Comparison of ENCODE assay signal across 27 cellular contexts in genomic region chr6:167097770-167098169, GRCh38. TPM values are rescaled to one million over a fixed set of nuclear protein-coding genes. Genes with fewer than 3 reads are reported as not detected.
DNase-seq lines count a peak whose midpoint lies in the region; ATAC-seq and TF ChIP-seq lines count a peak whose summit lies in the region.
"Had no signal": no experiment of that assay in that cellular context is flagged by ENCODE, and none has a peak within 500 bp of the region (broad histone marks: within the 10 kb centered on the region; RNA-seq: fewer than 3 reads in every experiment).

No MANE protein-coding gene starts in this region.

- no peak overlapping the region for H2BK12ac ChIP-seq in neuronal stem cell (ENCODE audit: low read length)

- POLR2A ChIA-PET in activated CD4-positive, alpha-beta T cell treated with anti-CD3 and anti-CD28 coated beads for 36 hours (lab: Charles Lee): no interaction called here

- H3K9me3 ChIP-seq in heart right ventricle: no peaks in the 10 kb centered on the region
- peaks cover 4% of the 10 kb centered on the region for H3K9me3 ChIP-seq in endodermal cell (ENCODE audit: control insufficient read depth, low read length)
- peaks cover 3 to 9% of the 10 kb centered on the region in 2 donors for H3K9me3 ChIP-seq in neuronal stem cell (replicated peaks in 1 of 2; ENCODE audit: control insufficient read depth in 2 of 2, insufficient read depth in 1 of 2, low read depth in 1 of 2, low read length in 2 of 2)
- H3K9me3 ChIP-seq in mucosa of descending colon: no peaks in the 10 kb centered on the region

- H3K4me2 ChIP-seq in neuronal stem cell (ENCODE audit: insufficient read depth, low read length, poor library complexity, severe bottlenecking): no peak overlapping the region

- intact Hi-C loops in cardiac septum (cut with DNase I) (no loop called here), heart right ventricle (cut with DNase I) (no loop called here), mucosa of descending colon (cut with DNase I, micrococcal nuclease) (no loop called here)
- intact Hi-C loops in activated CD4-positive, alpha-beta T cell treated with anti-CD3 and anti-CD28 coated beads for 36 hours (cut with DNase I, micrococcal nuclease): no loop called here

- H3K4me1 ChIP-seq in heart right ventricle (peaks cover 0 to 30% (median 7%) of the 10 kb centered on the region in 9 donors), endodermal cell (ENCODE audit: control insufficient read depth, insufficient read depth, low read length) (peaks cover 19% of the 10 kb centered on the region), neuronal stem cell (ENCODE audit: control insufficient read depth in 2 of 2, insufficient read depth in 1 of 2, low read depth in 1 of 2, low read length in 2 of 2) (peaks cover 10 to 13% of the 10 kb centered on the region in 2 donors), mucosa of descending colon (ENCODE audit: low read depth) (no peaks in the 10 kb centered on the region)

- H3K9ac ChIP-seq in endodermal cell (ENCODE audit: extremely low read depth, low read length, poor library complexity, severe bottlenecking): no peak overlapping the region
- no peak overlapping the region for H3K9ac ChIP-seq in neuronal stem cell (ENCODE audit: low read depth, low read length, poor library complexity)

- no peak overlapping the region for H3K14ac ChIP-seq in neuronal stem cell (ENCODE audit: low read length)

- no peak overlapping the region for H3K4me3 Mint-ChIP-seq in endodermal cell
- no peak overlapping the region for H3K4me3 Mint-ChIP-seq in activated CD4-positive, alpha-beta T cell treated with anti-CD3 and anti-CD28 coated beads for 36 hours
- H3K4me3 Mint-ChIP-seq: CD4-positive, alpha-beta T cell had no signal

- H3K4ac ChIP-seq in neuronal stem cell (ENCODE audit: low read length): no peak overlapping the region

- H3K27me3 ChIP-seq in heart right ventricle (peaks cover 0 to 8% (median 0%) of the 10 kb centered on the region in 7 donors), endodermal cell (ENCODE audit: control insufficient read depth, insufficient read depth, low read length, poor library complexity, severe bottlenecking) (no peaks in the 10 kb centered on the region), neuronal stem cell (ENCODE audit: control insufficient read depth in 3 of 3, insufficient read depth in 3 of 3, low read depth in 1 of 3, low read length in 3 of 3) (no peaks in the 10 kb centered on the region)

- no peak overlapping the region for H2AFZ ChIP-seq in neuronal stem cell (ENCODE audit: low read length)

- H3K18ac ChIP-seq in neuronal stem cell (ENCODE audit: low read length): peak overlapping the region; percentile 54

- H3K9me3 Mint-ChIP-seq in endodermal cell: peaks cover 4% of the 10 kb centered on the region
- H3K9me3 Mint-ChIP-seq in activated CD4-positive, alpha-beta T cell treated with anti-CD3 and anti-CD28 coated beads for 36 hours (ENCODE audit: low read depth): no peaks in the 10 kb centered on the region
- H3K9me3 Mint-ChIP-seq: CD4-positive, alpha-beta T cell had no signal

- H4K91ac ChIP-seq in neuronal stem cell (ENCODE audit: low read depth, low read length, poor library complexity): no peak overlapping the region

- DNase-seq in cardiac septum (ENCODE audit: low spot score) (peak; percentile 56), heart right ventricle (no peak), endodermal cell (peak; percentile 39), neuronal stem cell (ENCODE audit: low spot score) (no peak), hypothalamus (lab: John Stamatoyannopoulos, UW) (no peak), mucosa of descending colon (no peak), DMS114 treated with DMSO at 0.1 percent for 48 hours (lab: John Stamatoyannopoulos, UW; ENCODE audit: unreplicated experiment) (no peak)
- DNase-seq in activated CD4-positive, alpha-beta T cell treated with anti-CD3 and anti-CD28 coated beads for 36 hours: no peak
- DNase-seq: 8988T; ACHN; CD4-positive, alpha-beta T cell; DMS53; HCEC 1CT; Karpas-422; NCI-H1092 treated with DMSO at 0.1 percent for 48 hours; NCI-H1436; NCI-H1930; NCI-H2107; NCI-H446; NCI-H524 treated with DMSO at 0.1 percent for 48 hours; NCI-H774; SIG-M5 had no signal

- CTCF ChIA-PET in activated CD4-positive, alpha-beta T cell treated with anti-CD3 and anti-CD28 coated beads for 36 hours (lab: Charles Lee): interaction anchor here (1.1 kb wide), 1 partner anchor 23 kb away, joined by 3 read pairs; no protein-coding TSS in a partner anchor

- H3K4me3 ChIP-seq in heart right ventricle (no peak overlapping the region), endodermal cell (ENCODE audit: low read length) (no peak overlapping the region), neuronal stem cell (ENCODE audit: low read length in 2 of 2) (no peak overlapping the region), mucosa of descending colon (no peak overlapping the region)
- H3K4me3 ChIP-seq: SK-N-MC had no signal

- H3K27ac ChIP-seq in heart right ventricle (no peak overlapping the region), endodermal cell (ENCODE audit: low read depth, low read length) (no peak overlapping the region), neuronal stem cell (replicated peaks; ENCODE audit: low read length) (no peak overlapping the region)
- H3K27ac ChIP-seq: SK-N-MC had no signal

- no peak overlapping the region for H4K8ac ChIP-seq in neuronal stem cell (ENCODE audit: low read depth, low read length)

- no peak overlapping the region for H2BK120ac ChIP-seq in neuronal stem cell (ENCODE audit: low read depth, low read length)

- no peak overlapping the region for H2BK5ac ChIP-seq in neuronal stem cell (ENCODE audit: low read length)

- H3K36me3 Mint-ChIP-seq in endodermal cell (ENCODE audit: low read depth): no peaks in the 10 kb centered on the region
- H3K36me3 Mint-ChIP-seq in activated CD4-positive, alpha-beta T cell treated with anti-CD3 and anti-CD28 coated beads for 36 hours (ENCODE audit: low read depth): no peaks in the 10 kb centered on the region

- H3K23ac ChIP-seq in neuronal stem cell (ENCODE audit: low read depth, low read length, poor library complexity): no peak overlapping the region

- 95 to 96% methylated on average over 23 of the region's 23 CpGs for WGBS in heart right ventricle, 2 donors
- WGBS in endodermal cell (ENCODE audit: insufficient coverage in 1 of 2, insufficient read length in 1 of 2), 2 experiments: 95 to 96% methylated on average over 19 to 23 of the region's 23 CpGs
- WGBS in neuronal stem cell (ENCODE audit: extremely low coverage in 2 of 2, insufficient read length in 2 of 2, insufficient replicate concordance in 1 of 2), 2 donors: no CpG with 5 or more reads among the region's 23 CpGs

- H3K27ac Mint-ChIP-seq in endodermal cell: no peak overlapping the region
- no peak overlapping the region for H3K27ac Mint-ChIP-seq in activated CD4-positive, alpha-beta T cell treated with anti-CD3 and anti-CD28 coated beads for 36 hours
- H3K27ac Mint-ChIP-seq: CD4-positive, alpha-beta T cell had no signal

- no peaks in the 10 kb centered on the region for H3K79me1 ChIP-seq in neuronal stem cell (ENCODE audit: low read depth, low read length)

- no peaks in the 10 kb centered on the region for H3K27me3 Mint-ChIP-seq in endodermal cell (ENCODE audit: insufficient read depth)
- no peaks in the 10 kb centered on the region for H3K27me3 Mint-ChIP-seq in activated CD4-positive, alpha-beta T cell treated with anti-CD3 and anti-CD28 coated beads for 36 hours
- H3K27me3 Mint-ChIP-seq: CD4-positive, alpha-beta T cell had no signal

- no peak overlapping the region for H2AK5ac ChIP-seq in neuronal stem cell (ENCODE audit: low read depth, low read length)

- H3K4me1 Mint-ChIP-seq in endodermal cell: peaks cover 32% of the 10 kb centered on the region
- H3K4me1 Mint-ChIP-seq in activated CD4-positive, alpha-beta T cell treated with anti-CD3 and anti-CD28 coated beads for 36 hours: peaks cover 55% of the 10 kb centered on the region

- H3K36me3 ChIP-seq in heart right ventricle (no peaks in the 10 kb centered on the region), endodermal cell (ENCODE audit: control insufficient read depth, insufficient read depth, low read length) (no peaks in the 10 kb centered on the region), neuronal stem cell (replicated peaks in 1 of 2; ENCODE audit: control insufficient read depth in 2 of 2, insufficient read depth in 2 of 2, low read length in 2 of 2) (no peaks in the 10 kb centered on the region), mucosa of descending colon (ENCODE audit: low read depth) (no peaks in the 10 kb centered on the region)

- no peak overlapping the region for H2BK15ac ChIP-seq in neuronal stem cell (ENCODE audit: low read length)

- TF ChIP-seq CTCF in heart right ventricle (IDR thresholded peaks at IDR 0.05) (no peak), endodermal cell (conservative IDR thresholded peaks at IDR 0.05) (no peak), mucosa of descending colon (IDR thresholded peaks at IDR 0.05) (no peak)

- ATAC-seq in heart right ventricle: no peak
- no peak for ATAC-seq in activated CD4-positive, alpha-beta T cell treated with anti-CD3 and anti-CD28 coated beads for 36 hours
- no peak for ATAC-seq in mucosa of descending colon

RNA-seq across cellular contexts. Expression of gene CCR6, which starts 25.1 kb away (rescaled TPM):
- total RNA-seq in cardiac septum: not detected
- under 1 TPM in 3 of 10 donors, not detected in 7; 0.13 to 0.37 (median 0.16) TPM for total RNA-seq in heart right ventricle
- polyA plus RNA-seq in heart right ventricle: not detected
- total RNA-seq in endodermal cell: not detected
- polyA plus RNA-seq in endodermal cell (2013, experiment 1 of 2): not detected
- not detected for polyA plus RNA-seq in endodermal cell (2013, experiment 2 of 2)
- not detected for polyA plus RNA-seq in neuronal stem cell (2013, experiment 1 of 2)
- polyA plus RNA-seq in neuronal stem cell (2013, experiment 2 of 2): not detected
- total RNA-seq in activated CD4-positive, alpha-beta T cell treated with anti-CD3 and anti-CD28 coated beads for 36 hours: 1 to 10 TPM; 3.4 to 4.0 TPM
- total RNA-seq in mucosa of descending colon: under 1 TPM in 2 of 3 donors, not detected in 1; 0.17 to 0.43 TPM
- total RNA-seq: Daoy, G401, H1 had no signal
- polyA plus RNA-seq: BJ had no signal

Comparison
In these comparisons a context has a peak if more than half of its experiments do, and no peak if none do; other contexts are left out.
1. DNase-seq: peak in cardiac septum (single experiment) and endodermal cell (single experiment); none in heart right ventricle (0 of 2), neuronal stem cell (single experiment), activated CD4-positive, alpha-beta T cell treated with anti-CD3 and anti-CD28 coated beads for 36 hours (single experiment), hypothalamus (0 of 51), mucosa of descending colon (0 of 3) and DMS114 treated with DMSO at 0.1 percent for 48 hours (single experiment).